Comparison of ENCODE assay signal across 20 cellular contexts in the genomic region with DNA sequence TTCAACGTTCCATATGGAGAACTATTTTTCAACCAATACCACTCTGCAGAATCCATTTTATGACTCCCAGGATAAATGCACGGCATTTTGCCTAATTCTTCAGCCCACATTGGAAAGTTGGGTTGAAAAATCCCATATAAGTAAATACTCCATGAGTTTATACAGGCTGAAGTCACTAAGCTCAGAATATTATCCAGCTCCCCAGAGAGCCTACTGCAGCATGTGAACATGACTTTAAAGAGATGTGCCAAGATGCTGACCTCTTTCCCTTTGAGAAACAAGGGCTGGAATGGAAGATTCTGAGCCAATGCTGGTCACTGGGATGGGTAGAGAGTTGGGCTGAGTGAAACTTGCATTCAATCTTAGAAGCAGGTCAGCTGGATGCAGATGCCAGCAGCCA.
"Had no signal": no experiment of that assay in that cellular context is flagged by ENCODE, and none has a peak within 500 bp of the region (broad histone marks: within the 10 kb centered on the region; RNA-seq: fewer than 3 reads in every experiment).

No MANE protein-coding gene starts in this region.

- H3K9me3 Mint-ChIP-seq: neural crest cell had no signal

- H3K27ac Mint-ChIP-seq: naive thymus-derived CD8-positive, alpha-beta T cell had no signal

- H3K4me2 ChIP-seq: smooth muscle cell had no signal

- H3K27ac ChIP-seq: esophagus squamous epithelium, gastrocnemius medialis, heart right ventricle, ovary, right atrium auricular region, sigmoid colon, suprapubic skin, thyroid gland, upper lobe of left lung had no signal

- DNase-seq: dermis blood vessel endothelial cell; esophagus squamous epithelium; gastrocnemius medialis; heart right ventricle; hypothalamus; mammary epithelial cell; mucosa of descending colon; naive thymus-derived CD8-positive, alpha-beta T cell; ovary; sigmoid colon; stimulated activated CD4-positive, alpha-beta T cell treated with anti-CD3 and anti-CD28 coated beads, Interleukin-2, amount 100 ng/mL, for 48 hours; stimulated activated naive CD4-positive, alpha-beta T cell treated with Interleukin-2 at 50 U/mL for 16 hours; thyroid gland; upper lobe of left lung; uterus had no signal

- H3K27me3 ChIP-seq: esophagus squamous epithelium, gastrocnemius medialis, heart right ventricle, ovary, right atrium auricular region, sigmoid colon, suprapubic skin, thyroid gland, upper lobe of left lung, uterus had no signal

- H3K36me3 ChIP-seq: esophagus squamous epithelium, gastrocnemius medialis, heart right ventricle, ovary, right atrium auricular region, sigmoid colon, suprapubic skin, thyroid gland, upper lobe of left lung, uterus had no signal

- H3K4me3 ChIP-seq: esophagus squamous epithelium, gastrocnemius medialis, heart right ventricle, mucosa of descending colon, ovary, right atrium auricular region, sigmoid colon, smooth muscle cell, suprapubic skin, thyroid gland, upper lobe of left lung, uterus had no signal

- H3K4me3 Mint-ChIP-seq: naive thymus-derived CD8-positive, alpha-beta T cell; neural crest cell had no signal

- H3K36me3 Mint-ChIP-seq: naive thymus-derived CD8-positive, alpha-beta T cell had no signal

- ATAC-seq: gastrocnemius medialis; left lobe of liver; mucosa of descending colon; naive thymus-derived CD8-positive, alpha-beta T cell had no signal

- H3K4me1 ChIP-seq: gastrocnemius medialis, sigmoid colon, upper lobe of left lung, uterus had no signal

- H3K9me3 ChIP-seq: esophagus squamous epithelium, gastrocnemius medialis, heart right ventricle, mucosa of descending colon, ovary, right atrium auricular region, sigmoid colon, suprapubic skin, thyroid gland, upper lobe of left lung, uterus had no signal

- H3K4me1 Mint-ChIP-seq: naive thymus-derived CD8-positive, alpha-beta T cell had no signal
